Comparison of ENCODE assay signal across 28 cellular contexts in the genomic region with DNA sequence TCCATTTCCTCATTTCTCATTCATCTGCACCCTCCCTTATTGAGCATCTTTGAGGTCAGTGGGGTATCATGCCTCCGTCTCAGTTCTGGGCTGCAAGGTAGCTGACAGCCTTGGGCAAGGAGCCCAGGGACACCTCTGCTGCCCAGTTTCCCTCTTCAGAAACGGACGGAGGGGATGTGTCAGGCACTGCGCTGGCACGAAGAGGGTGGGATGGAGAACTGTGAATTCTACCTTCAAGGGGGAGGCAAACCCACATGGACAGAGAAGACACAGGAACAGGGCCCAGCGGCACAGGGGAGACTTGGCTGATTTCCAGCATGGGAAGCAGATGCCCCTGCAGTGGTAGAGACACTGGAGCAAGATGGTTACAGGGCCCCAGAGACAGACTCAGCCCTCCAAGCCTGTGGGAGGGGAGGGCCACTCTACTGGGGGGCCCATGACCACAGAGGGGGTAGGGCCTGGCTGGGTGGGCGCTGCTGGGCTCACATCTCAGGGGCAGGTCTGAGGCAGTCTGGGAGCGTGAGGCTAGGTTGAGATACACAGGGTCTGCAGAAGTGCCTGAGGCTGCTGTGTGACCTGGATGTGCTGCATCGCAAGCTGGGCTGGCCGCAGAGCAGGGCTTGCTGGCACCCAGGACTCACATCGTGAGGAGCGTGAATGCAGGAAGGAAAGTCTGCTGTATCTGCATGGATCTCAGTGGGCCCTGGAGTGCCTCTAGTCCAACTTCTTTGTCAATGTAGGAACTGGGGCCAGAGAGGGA.
"Had no signal": no experiment of that assay in that cellular context is flagged by ENCODE, and none has a peak within 500 bp of the region (broad histone marks: within the 10 kb centered on the region; RNA-seq: fewer than 3 reads in every experiment).

No MANE protein-coding gene starts in this region.

- H3K36me3 ChIP-seq: adrenal gland, left lung, neutrophil, ovary, right lobe of liver, stomach, thyroid gland, upper lobe of left lung, WERI-Rb-1 had no signal

- H3K4me1 ChIP-seq: body of pancreas, left lung, right lobe of liver, stomach, upper lobe of left lung had no signal

- H3K9me3 ChIP-seq: adrenal gland, body of pancreas, left lung, mucosa of descending colon, neutrophil, ovary, right lobe of liver, stomach, thyroid gland, upper lobe of left lung had no signal

- DNase-seq: activated CD4-positive, alpha-beta T cell treated with anti-CD3 and anti-CD28 coated beads for 48 hours; activated CD4-positive, alpha-beta T cell treated with anti-CD3 and anti-CD28 coated beads, Interleukin-2, amount 50 U/mL, for 48 hours; activated CD8-positive, alpha-beta memory T cell treated with anti-CD3 and anti-CD28 coated beads for 24 hours; activated effector memory CD4-positive, alpha-beta T cell treated with anti-CD3 and anti-CD28 coated beads, Interleukin-2, amount 50 U/mL, for 16 hours; activated naive CD4-positive, alpha-beta T cell treated with anti-CD3 and anti-CD28 coated beads for 36 hours; activated naive CD8-positive, alpha-beta T cell treated with anti-CD3 and anti-CD28 coated beads for 36 hours; adrenal gland; body of pancreas; dermis blood vessel endothelial cell; effector CD4-positive, alpha-beta T cell; mucosa of descending colon; ovary; right lobe of liver; stimulated activated CD4-positive, alpha-beta T cell treated with anti-CD3 and anti-CD28 coated beads, Interleukin-12 subunit alpha, Interleukin-12 subunit beta, amount 100 ng/mL, for 4 hours; stimulated activated CD4-positive, alpha-beta T cell treated with anti-CD3 and anti-CD28 coated beads, Interleukin-4, amount 100 ng/mL, for 1 hour; stomach; T-helper 9 cell; WERI-Rb-1 had no signal

- H3K4me3 ChIP-seq: adrenal gland, body of pancreas, left lung, mucosa of descending colon, ovary, right lobe of liver, stomach, thyroid gland, upper lobe of left lung had no signal

- H3K27ac ChIP-seq: adrenal gland, body of pancreas, epithelial cell of prostate, left lung, neutrophil, ovary, right lobe of liver, stomach, upper lobe of left lung, WERI-Rb-1 had no signal

- H3K27me3 ChIP-seq: adrenal gland, body of pancreas, left lung, ovary, right lobe of liver, stomach, thyroid gland, upper lobe of left lung had no signal

- FAIRE-seq: colon, endometrium, frontal cortex, islet of Langerhans had no signal

- ATAC-seq: body of pancreas; left lung; mucosa of descending colon; stimulated activated effector memory CD8-positive, alpha-beta T cell treated with anti-CD3 and anti-CD28 coated beads, Interleukin-12 subunit alpha, Interleukin-12 subunit beta, amount 100 ng/mL, for 72 hours had no signal
